ENCODE assay signal across 1 cellular context in genomic region chr22:38291201-38291777, GRCh38.
TF ChIP-seq lines count a peak whose summit lies in the region.

No MANE protein-coding gene starts in this region.

TF ChIP-seq in GM23338, 12 proteins besides CTCF, POLR2A, EP300 and RAD21 (continued from another document):
- TF ChIP-seq, protein P1, sequence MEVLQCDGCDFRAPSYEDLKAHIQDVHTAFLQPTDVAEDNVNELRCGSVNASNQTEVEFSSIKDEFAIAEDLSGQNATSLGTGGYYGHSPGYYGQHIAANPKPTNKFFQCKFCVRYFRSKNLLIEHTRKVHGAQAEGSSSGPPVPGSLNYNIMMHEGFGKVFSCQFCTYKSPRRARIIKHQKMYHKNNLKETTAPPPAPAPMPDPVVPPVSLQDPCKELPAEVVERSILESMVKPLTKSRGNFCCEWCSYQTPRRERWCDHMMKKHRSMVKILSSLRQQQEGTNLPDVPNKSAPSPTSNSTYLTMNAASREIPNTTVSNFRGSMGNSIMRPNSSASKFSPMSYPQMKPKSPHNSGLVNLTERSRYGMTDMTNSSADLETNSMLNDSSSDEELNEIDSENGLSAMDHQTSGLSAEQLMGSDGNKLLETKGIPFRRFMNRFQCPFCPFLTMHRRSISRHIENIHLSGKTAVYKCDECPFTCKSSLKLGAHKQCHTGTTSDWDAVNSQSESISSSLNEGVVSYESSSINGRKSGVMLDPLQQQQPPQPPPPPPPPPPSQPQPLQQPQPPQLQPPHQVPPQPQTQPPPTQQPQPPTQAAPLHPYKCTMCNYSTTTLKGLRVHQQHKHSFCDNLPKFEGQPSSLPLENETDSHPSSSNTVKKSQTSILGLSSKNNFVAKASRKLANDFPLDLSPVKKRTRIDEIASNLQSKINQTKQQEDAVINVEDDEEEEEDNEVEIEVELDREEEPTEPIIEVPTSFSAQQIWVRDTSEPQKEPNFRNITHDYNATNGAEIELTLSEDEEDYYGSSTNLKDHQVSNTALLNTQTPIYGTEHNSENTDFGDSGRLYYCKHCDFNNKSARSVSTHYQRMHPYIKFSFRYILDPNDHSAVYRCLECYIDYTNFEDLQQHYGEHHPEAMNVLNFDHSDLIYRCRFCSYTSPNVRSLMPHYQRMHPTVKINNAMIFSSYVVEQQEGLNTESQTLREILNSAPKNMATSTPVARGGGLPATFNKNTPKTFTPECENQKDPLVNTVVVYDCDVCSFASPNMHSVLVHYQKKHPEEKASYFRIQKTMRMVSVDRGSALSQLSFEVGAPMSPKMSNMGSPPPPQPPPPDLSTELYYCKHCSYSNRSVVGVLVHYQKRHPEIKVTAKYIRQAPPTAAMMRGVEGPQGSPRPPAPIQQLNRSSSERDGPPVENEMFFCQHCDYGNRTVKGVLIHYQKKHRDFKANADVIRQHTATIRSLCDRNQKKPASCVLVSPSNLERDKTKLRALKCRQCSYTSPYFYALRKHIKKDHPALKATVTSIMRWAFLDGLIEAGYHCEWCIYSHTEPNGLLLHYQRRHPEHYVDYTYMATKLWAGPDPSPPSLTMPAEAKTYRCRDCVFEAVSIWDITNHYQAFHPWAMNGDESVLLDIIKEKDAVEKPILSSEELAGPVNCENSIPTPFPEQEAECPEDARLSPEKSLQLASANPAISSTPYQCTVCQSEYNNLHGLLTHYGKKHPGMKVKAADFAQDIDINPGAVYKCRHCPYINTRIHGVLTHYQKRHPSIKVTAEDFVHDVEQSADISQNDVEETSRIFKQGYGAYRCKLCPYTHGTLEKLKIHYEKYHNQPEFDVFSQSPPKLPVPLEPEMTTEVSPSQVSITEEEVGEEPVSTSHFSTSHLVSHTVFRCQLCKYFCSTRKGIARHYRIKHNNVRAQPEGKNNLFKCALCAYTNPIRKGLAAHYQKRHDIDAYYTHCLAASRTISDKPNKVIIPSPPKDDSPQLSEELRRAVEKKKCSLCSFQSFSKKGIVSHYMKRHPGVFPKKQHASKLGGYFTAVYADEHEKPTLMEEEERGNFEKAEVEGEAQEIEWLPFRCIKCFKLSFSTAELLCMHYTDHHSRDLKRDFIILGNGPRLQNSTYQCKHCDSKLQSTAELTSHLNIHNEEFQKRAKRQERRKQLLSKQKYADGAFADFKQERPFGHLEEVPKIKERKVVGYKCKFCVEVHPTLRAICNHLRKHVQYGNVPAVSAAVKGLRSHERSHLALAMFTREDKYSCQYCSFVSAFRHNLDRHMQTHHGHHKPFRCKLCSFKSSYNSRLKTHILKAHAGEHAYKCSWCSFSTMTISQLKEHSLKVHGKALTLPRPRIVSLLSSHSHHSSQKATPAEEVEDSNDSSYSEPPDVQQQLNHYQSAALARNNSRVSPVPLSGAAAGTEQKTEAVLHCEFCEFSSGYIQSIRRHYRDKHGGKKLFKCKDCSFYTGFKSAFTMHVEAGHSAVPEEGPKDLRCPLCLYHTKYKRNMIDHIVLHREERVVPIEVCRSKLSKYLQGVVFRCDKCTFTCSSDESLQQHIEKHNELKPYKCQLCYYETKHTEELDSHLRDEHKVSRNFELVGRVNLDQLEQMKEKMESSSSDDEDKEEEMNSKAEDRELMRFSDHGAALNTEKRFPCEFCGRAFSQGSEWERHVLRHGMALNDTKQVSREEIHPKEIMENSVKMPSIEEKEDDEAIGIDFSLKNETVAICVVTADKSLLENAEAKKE (CRISPR knock-in tag; IDR thresholded peaks at IDR 0.05): no peak
